15 cellular contexts compared by ENCODE assay signal in the genomic region with DNA sequence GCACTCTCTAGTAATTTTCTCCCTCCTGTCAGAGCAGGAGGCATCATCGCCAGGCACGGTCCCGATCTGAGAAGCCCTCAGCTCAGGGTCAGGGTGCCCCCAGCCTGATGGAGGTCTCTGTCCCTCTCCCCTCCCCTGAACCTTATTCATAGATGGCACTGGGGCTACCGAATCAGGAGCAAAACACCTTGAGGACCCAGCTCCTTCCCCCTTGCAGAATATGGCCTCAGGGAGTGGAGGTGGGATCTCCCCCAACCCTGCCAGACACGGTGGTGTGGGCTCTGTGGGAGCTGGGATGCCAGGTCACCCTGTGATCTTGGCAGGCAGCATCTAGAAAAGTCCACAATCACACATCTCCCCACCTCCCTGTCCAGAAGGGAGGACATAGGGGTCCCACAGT. TPM values are rescaled to one million over a fixed set of nuclear protein-coding genes. Genes with fewer than 3 reads are reported as not detected.
DNase-seq lines count a peak whose midpoint lies in the region; TF ChIP-seq lines count a peak whose summit lies in the region.
"Had no signal": no experiment of that assay in that cellular context is flagged by ENCODE, and none has a peak within 500 bp of the region (broad histone marks: within the 10 kb centered on the region; RNA-seq: fewer than 3 reads in every experiment).

No MANE protein-coding gene starts in this region.

- H3K4me3 ChIP-seq in BLaER1 treated with 17β-estradiol and CSF1 and Interleukin-3, amounts not matched to agents 10 nM and 100 nM: no peak overlapping the region
- peak overlapping the region in 3 of 5 donors; percentile 69 to 86 (median 79) for H3K4me3 ChIP-seq in subcutaneous abdominal adipose tissue (ENCODE audit: low read depth in 1 of 5, low read length in 5 of 5)
- H3K4me3 ChIP-seq: Peyer's patch had no signal

- peaks cover 19% of the 10 kb centered on the region for H3K4me1 Mint-ChIP-seq in mesothelial cell of epicardium

- no peak for TF ChIP-seq CTCF in RWPE1 (conservative IDR thresholded peaks at IDR 0.05; ENCODE audit: low read depth)
- no peak for TF ChIP-seq CTCF in mesothelial cell of epicardium (IDR thresholded peaks at IDR 0.05; ENCODE audit: unreplicated experiment)

- POLR2A ChIA-PET in RWPE1 (lab: Yijun Ruan, JAX; ENCODE audit: low non-redundant PET): no interaction called here

- CTCF ChIA-PET in RWPE1 (lab: Yijun Ruan, JAX): interaction anchor here (0.6 to 1.0 kb wide), 2 partner anchors 10 to 425 kb away, joined by 3 read pairs; no protein-coding TSS in a partner anchor

- H3K36me3 Mint-ChIP-seq in mesothelial cell of epicardium: peaks cover 2% of the 10 kb centered on the region

- H3K4me3 Mint-ChIP-seq in mesothelial cell of epicardium: peak overlapping the region; percentile 30

- peak overlapping the region in 7 of 11 experiments; percentile 3 to 94 (median 55); a peak in 6 of 22 replicates for H3K9ac ChIP-seq in BLaER1 treated with 17β-estradiol and CSF1 and Interleukin-3, amounts not matched to agents 10 nM and 100 nM
- H3K9ac ChIP-seq in subcutaneous abdominal adipose tissue (ENCODE audit: low read length in 5 of 5): peak overlapping the region in 2 of 5 donors; percentile 64 to 66

- peaks cover 11 to 69% (median 58%) of the 10 kb centered on the region in 11 experiments; a peak in 21 of 22 replicates for H4K20me1 ChIP-seq in BLaER1 treated with 17β-estradiol and CSF1 and Interleukin-3, amounts not matched to agents 10 nM and 100 nM

- H3K36me3 ChIP-seq in BLaER1 treated with 17β-estradiol and CSF1 and Interleukin-3, amounts not matched to agents 10 nM and 100 nM: peaks cover 0 to 22% (median 6%) of the 10 kb centered on the region in 11 experiments; a peak in 5 of 22 replicates
- H3K36me3 ChIP-seq in subcutaneous abdominal adipose tissue (ENCODE audit: control insufficient read depth in 5 of 5, insufficient read depth in 5 of 5, low read length in 5 of 5): peaks cover 0 to 8% (median 2%) of the 10 kb centered on the region in 5 donors
- H3K36me3 ChIP-seq: Peyer's patch had no signal

- H3K27ac ChIP-seq in BLaER1 treated with 17β-estradiol and CSF1 and Interleukin-3, amounts not matched to agents 10 nM and 100 nM: no peak overlapping the region
- H3K27ac ChIP-seq in RWPE1 (peak overlapping the region; percentile 23), subcutaneous abdominal adipose tissue (ENCODE audit: low read depth, low read length) (peak overlapping the region; percentile 70)
- H3K27ac ChIP-seq: HL-60, Peyer's patch had no signal

- no peak overlapping the region for H3K27ac Mint-ChIP-seq in mesothelial cell of epicardium
- H3K27ac Mint-ChIP-seq: H9 had no signal

- DNase-seq in RWPE1 (ENCODE audit: low spot score): no peak
- DNase-seq in mesothelial cell of epicardium (ENCODE audit: low spot score in 2 of 2, unreplicated experiment in 2 of 2): no peak
- no peak for DNase-seq in HCEC 1CT
- DNase-seq in activated gamma-delta T cell treated with Interleukin-2 at 50 U/mL for 16 hours: no peak
- no peak for DNase-seq in DMS114 treated with DMSO at 0.1 percent for 48 hours (lab: John Stamatoyannopoulos, UW; ENCODE audit: unreplicated experiment)
- DNase-seq: DMS79 treated with DMSO at 0.1 percent for 48 hours, H9, NCI-H1092 treated with DMSO at 0.1 percent for 48 hours, NCI-H146, NCI-H2081 treated with DMSO at 0.1 percent for 48 hours, NCI-H446 treated with DMSO at 0.1 percent for 48 hours, Peyer's patch had no signal

- peaks cover 58 to 85% (median 69%) of the 10 kb centered on the region in 10 experiments for H3K4me1 ChIP-seq in BLaER1 treated with 17β-estradiol and CSF1 and Interleukin-3, amounts not matched to agents 10 nM and 100 nM
- peaks cover 8 to 64% (median 54%) of the 10 kb centered on the region in 5 donors for H3K4me1 ChIP-seq in subcutaneous abdominal adipose tissue (ENCODE audit: control insufficient read depth in 5 of 5, insufficient read depth in 5 of 5, low read length in 5 of 5)

- no peaks in the 10 kb centered on the region for H3K9me3 ChIP-seq in BLaER1 treated with 17β-estradiol and CSF1 and Interleukin-3, amounts not matched to agents 10 nM and 100 nM (replicated peaks in 1 of 11)
- H3K9me3 ChIP-seq in subcutaneous abdominal adipose tissue (ENCODE audit: control insufficient read depth in 5 of 5, low read length in 5 of 5): no peaks in the 10 kb centered on the region
- H3K9me3 ChIP-seq: Peyer's patch had no signal

- peaks cover 6% of the 10 kb centered on the region for H3K9me3 Mint-ChIP-seq in mesothelial cell of epicardium

- no peaks in the 10 kb centered on the region for H3K27me3 Mint-ChIP-seq in mesothelial cell of epicardium (ENCODE audit: low read depth)

- H3K4me2 ChIP-seq in BLaER1 treated with 17β-estradiol and CSF1 and Interleukin-3, amounts not matched to agents 10 nM and 100 nM: peak overlapping the region; percentile 7 to 98 (median 96); a peak in 19 of 22 replicates

- no peaks in the 10 kb centered on the region for H3K27me3 ChIP-seq in BLaER1 treated with 17β-estradiol and CSF1 and Interleukin-3, amounts not matched to agents 10 nM and 100 nM
- H3K27me3 ChIP-seq in subcutaneous abdominal adipose tissue (ENCODE audit: control insufficient read depth in 5 of 5, insufficient read depth in 4 of 5, low read length in 5 of 5): no peaks in the 10 kb centered on the region
- H3K27me3 ChIP-seq: Peyer's patch had no signal

RNA-seq across cellular contexts. Expression of a gene that starts 2.5 kb away (rescaled TPM):
- 35.4 to 38.4 TPM (median 36.4 TPM) in 3 replicates for total RNA-seq in mesothelial cell of epicardium

Comparison
In these comparisons a context has a peak if more than half of its experiments do, and no peak if none do; other contexts are left out.
1. H3K27ac ChIP-seq: peak in RWPE1 (single experiment) and subcutaneous abdominal adipose tissue (single experiment); none in BLaER1 treated with 17β-estradiol and CSF1 and Interleukin-3, amounts not matched to agents 10 nM and 100 nM (0 of 11).
2. H3K4me3 ChIP-seq: peak in subcutaneous abdominal adipose tissue (3 of 5); none in BLaER1 treated with 17β-estradiol and CSF1 and Interleukin-3, amounts not matched to agents 10 nM and 100 nM (0 of 10).